2 cellular contexts compared by ENCODE assay signal in the genomic region with DNA sequence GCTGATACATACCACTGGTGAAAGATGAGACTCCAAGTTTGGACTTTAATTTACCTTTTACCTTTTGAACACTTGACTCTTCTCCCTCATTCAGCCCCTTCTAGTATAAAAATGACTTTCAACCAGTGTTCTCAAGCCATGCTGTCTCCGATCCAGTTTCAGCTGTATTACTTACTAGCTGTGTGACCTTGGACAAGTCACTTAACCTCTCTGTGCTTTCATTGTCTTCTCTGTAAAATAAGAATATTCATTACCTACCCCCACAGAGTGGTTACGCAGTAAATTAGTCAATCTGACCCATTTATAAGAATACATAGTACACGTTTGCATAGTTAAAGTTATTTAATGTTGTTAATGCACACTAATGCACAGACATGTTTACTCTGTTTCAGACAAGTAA.
TF ChIP-seq lines count a peak whose summit lies in the region.

No MANE protein-coding gene starts in this region.

TF ChIP-seq in A549, 52 proteins besides CTCF, POLR2A, EP300 and RAD21:
- TF ChIP-seq ZFP36 (IDR thresholded peaks at IDR 0.05; ENCODE audit: borderline replicate concordance, partially characterized antibody): peak; percentile 57
- TF ChIP-seq KDM1A (IDR thresholded peaks at IDR 0.05; ENCODE audit: low read depth): 0 out of 2 replicates have a peak, but pooled peaks have one; percentile 44
- TF ChIP-seq ESRRA (IDR thresholded peaks at IDR 0.05; ENCODE audit: borderline replicate concordance, low read length): no peak

TF ChIP-seq in H1, 55 proteins besides CTCF, POLR2A, EP300 and RAD21:
- no peak for TF ChIP-seq RBBP5 (IDR thresholded peaks at IDR 0.05; ENCODE audit: borderline replicate concordance, low read depth, low read length)
- peak; percentile 73; the same call in 1 of the 2 replicates for TF ChIP-seq KDM1A (IDR thresholded peaks at IDR 0.05; ENCODE audit: borderline replicate concordance, low read length)
- TF ChIP-seq RFX5 (IDR thresholded peaks at IDR 0.05; ENCODE audit: borderline replicate concordance, low read depth, low read length): no peak
- TF ChIP-seq PHF8 (conservative IDR thresholded peaks at IDR 0.05; ENCODE audit: low read depth, low read length): no peak
- no peak for TF ChIP-seq POLR2AphosphoS5 (IDR thresholded peaks at IDR 0.05; ENCODE audit: low read depth, low read length)
